ENCODE assay signal across 9 cellular contexts in genomic region chr12:3704512-3705348, GRCh38. TPM values are rescaled to one million over a fixed set of nuclear protein-coding genes. Genes with fewer than 3 reads are reported as not detected.
A peak's percentile ranks its signal among the peaks of the same experiment; 100 is the strongest.
DNase-seq lines count a peak whose midpoint lies in the region; ATAC-seq and TF ChIP-seq lines count a peak whose summit lies in the region.
"Had no signal": no experiment of that assay in that cellular context is flagged by ENCODE, and none has a peak within 500 bp of the region (broad histone marks: within the 10 kb centered on the region; RNA-seq: fewer than 3 reads in every experiment).

No MANE protein-coding gene starts in this region.

- peaks cover 18% of the 10 kb centered on the region for H3K4me1 ChIP-seq in rectal smooth muscle tissue (ENCODE audit: control insufficient read depth, insufficient read depth, low read length)

- no peak for TF ChIP-seq CTCF in fibroblast of villous mesenchyme (IDR thresholded peaks at IDR 0.05; ENCODE audit: insufficient read depth, low read depth, low read length)

- H3K9ac ChIP-seq in rectal smooth muscle tissue (ENCODE audit: low read length) = no peak overlapping the region

- DNase-seq in G401 (ENCODE audit: low spot score) (peak; percentile 17), NCI-H82 treated with DMSO at 0.1 percent for 48 hours (lab: John Stamatoyannopoulos, UW; ENCODE audit: unreplicated experiment) (peak; percentile 82), fibroblast of villous mesenchyme (ENCODE audit: low read depth) (peak; percentile 74), SW 1271 (lab: John Stamatoyannopoulos, UW) (no peak), KG1 (lab: John Stamatoyannopoulos, UW) (no peak)

- no peaks in the 10 kb centered on the region for H3K27me3 ChIP-seq in rectal smooth muscle tissue (ENCODE audit: control insufficient read depth, insufficient read depth, low read length)
- H3K27me3 ChIP-seq: ovary had no signal

- no peak for ATAC-seq in HG03460 (IDR thresholded peaks at IDR 0.05; ENCODE audit: unreplicated experiment)
- no peak for ATAC-seq in GM18511 (IDR thresholded peaks at IDR 0.05; ENCODE audit: unreplicated experiment)

- no peaks in the 10 kb centered on the region for H3K36me3 ChIP-seq in rectal smooth muscle tissue (ENCODE audit: control insufficient read depth, insufficient read depth, low read length)
- H3K36me3 ChIP-seq: ovary had no signal

- H3K4me3 ChIP-seq in fibroblast of villous mesenchyme (ENCODE audit: low read depth, low read length) (peak overlapping the region; percentile 36), rectal smooth muscle tissue (ENCODE audit: low read length) (no peak overlapping the region)
- H3K4me3 ChIP-seq: ovary had no signal

- in situ Hi-C loops in G401 (cut with HindIII; ENCODE audit: low sequenced_read_pairs) = no loop called here

- H3K27ac ChIP-seq in rectal smooth muscle tissue (ENCODE audit: low read depth, low read length) = peak overlapping the region; percentile 81

RNA-seq across cellular contexts. Expression of gene CRACR2A, which starts 48.2 kb away (rescaled TPM):
- total RNA-seq in G401 (2014; rRNA removed; shearing (Covaris generic)) = not detected in 2 replicates
- 9.5 and 15.5 TPM in 2 replicates for total RNA-seq in fibroblast of villous mesenchyme

Comparison
In these comparisons a context has a peak if more than half of its experiments do, and no peak if none do; other contexts are left out.
1. DNase-seq: peak in G401 (single experiment), NCI-H82 treated with DMSO at 0.1 percent for 48 hours (single experiment) and fibroblast of villous mesenchyme (single experiment); none in SW 1271 (0 of 2) and KG1 (single experiment).
2. RNA of gene CRACR2A, which starts 48.2 kb away (total RNA-seq): 9.5 to 15.5 TPM in fibroblast of villous mesenchyme; not detected in G401; every median in the first group is over 10 times any median in the second.